16 cellular contexts compared by ENCODE assay signal in the genomic region with DNA sequence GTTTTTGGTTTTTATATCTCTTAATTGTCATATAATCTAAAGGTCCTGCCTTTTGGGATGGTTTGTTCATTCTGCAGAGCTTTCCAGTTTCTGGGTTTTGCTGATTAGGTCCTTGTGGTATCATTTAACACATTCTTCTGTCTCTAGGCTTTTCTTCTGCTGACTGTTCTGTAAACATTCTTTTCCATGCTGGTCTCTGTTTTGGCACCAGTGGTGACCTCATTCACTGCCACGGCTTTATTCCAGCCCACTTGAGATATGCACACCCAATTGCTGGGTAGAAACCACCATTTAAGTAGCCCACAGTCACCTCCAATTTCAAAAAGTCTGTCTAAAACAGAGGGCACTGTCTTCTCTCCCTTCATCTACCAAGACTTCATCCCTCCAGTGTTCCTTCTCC. TPM values are rescaled to one million over a fixed set of nuclear protein-coding genes. Genes with fewer than 3 reads are reported as not detected.
DNase-seq lines count a peak whose midpoint lies in the region; TF ChIP-seq lines count a peak whose summit lies in the region.
"Had no signal": no experiment of that assay in that cellular context is flagged by ENCODE, and none has a peak within 500 bp of the region (broad histone marks: within the 10 kb centered on the region; RNA-seq: fewer than 3 reads in every experiment).

No MANE protein-coding gene starts in this region.

- no peaks in the 10 kb centered on the region for H3K27me3 Mint-ChIP-seq in activated naive CD4-positive, alpha-beta T cell treated with anti-CD3 and anti-CD28 coated beads, Interleukin-2, amount 50 U/mL, for 24 hours
- no peaks in the 10 kb centered on the region for H3K27me3 Mint-ChIP-seq in dendritic cell treated with granulocyte-macrophage colony-stimulating factor and Interleukin-4, amounts not matched to agents 40 ng/mL and 50 ng/mL, for 4 days
- H3K27me3 Mint-ChIP-seq: stimulated activated naive B cell treated with anti-CD40 and anti-IgM and Interleukin-4, amounts not matched to agents 10 μg/mL and 1 μg/mL and 100 μg/mL, for 72 hours had no signal

- H2AFZ ChIP-seq in parathyroid adenoma (peak overlapping the region; percentile 13), neuronal stem cell (ENCODE audit: low read length) (no peak overlapping the region)

- H3K4me1 ChIP-seq in parathyroid adenoma (peaks cover 8% of the 10 kb centered on the region), neuronal stem cell (ENCODE audit: control insufficient read depth in 2 of 2, insufficient read depth in 1 of 2, low read depth in 1 of 2, low read length in 2 of 2) (peaks cover 0 to 1% of the 10 kb centered on the region in 2 donors)
- H3K4me1 ChIP-seq: BLaER1, colonic mucosa had no signal

- intact Hi-C loops in dendritic cell treated with granulocyte-macrophage colony-stimulating factor and Interleukin-4, amounts not matched to agents 40 ng/mL and 50 ng/mL, for 4 days (cut with micrococcal nuclease), result no loop called here

- no peak overlapping the region for H3K4me3 Mint-ChIP-seq in activated naive CD4-positive, alpha-beta T cell treated with anti-CD3 and anti-CD28 coated beads, Interleukin-2, amount 50 U/mL, for 24 hours
- H3K4me3 Mint-ChIP-seq in dendritic cell treated with granulocyte-macrophage colony-stimulating factor and Interleukin-4, amounts not matched to agents 40 ng/mL and 50 ng/mL, for 4 days, result no peak overlapping the region
- H3K4me3 Mint-ChIP-seq: stimulated activated naive B cell treated with anti-CD40 and anti-IgM and Interleukin-4, amounts not matched to agents 10 μg/mL and 1 μg/mL and 100 μg/mL, for 72 hours had no signal

- no peak for TF ChIP-seq CTCF in parathyroid adenoma (IDR thresholded peaks at IDR 0.05)

- H3K36me3 Mint-ChIP-seq in activated naive CD4-positive, alpha-beta T cell treated with anti-CD3 and anti-CD28 coated beads, Interleukin-2, amount 50 U/mL, for 24 hours, result peaks cover 20% of the 10 kb centered on the region
- peaks cover 10% of the 10 kb centered on the region for H3K36me3 Mint-ChIP-seq in dendritic cell treated with granulocyte-macrophage colony-stimulating factor and Interleukin-4, amounts not matched to agents 40 ng/mL and 50 ng/mL, for 4 days (ENCODE audit: low read depth)

- H2BK5ac ChIP-seq in neuronal stem cell (ENCODE audit: low read length), result no peak overlapping the region

- no peaks in the 10 kb centered on the region for H3K79me1 ChIP-seq in neuronal stem cell (ENCODE audit: low read depth, low read length)

- no peak overlapping the region for H3K18ac ChIP-seq in neuronal stem cell (ENCODE audit: low read length)

- H3K4me2 ChIP-seq in parathyroid adenoma (ENCODE audit: low read length) (no peak overlapping the region), neuronal stem cell (ENCODE audit: insufficient read depth, low read length, poor library complexity, severe bottlenecking) (no peak overlapping the region)
- H3K4me2 ChIP-seq: BLaER1 had no signal

- H3K36me3 ChIP-seq in parathyroid adenoma (ENCODE audit: control insufficient read depth, insufficient read depth, low read length) (no peaks in the 10 kb centered on the region), neuronal stem cell (replicated peaks in 1 of 2; ENCODE audit: control insufficient read depth in 2 of 2, insufficient read depth in 2 of 2, low read length in 2 of 2) (peaks cover 7 to 16% of the 10 kb centered on the region in 2 donors)
- H3K36me3 ChIP-seq: colonic mucosa had no signal

- no peaks in the 10 kb centered on the region for H3K9me3 Mint-ChIP-seq in activated naive CD4-positive, alpha-beta T cell treated with anti-CD3 and anti-CD28 coated beads, Interleukin-2, amount 50 U/mL, for 24 hours
- peaks cover 17% of the 10 kb centered on the region for H3K9me3 Mint-ChIP-seq in dendritic cell treated with granulocyte-macrophage colony-stimulating factor and Interleukin-4, amounts not matched to agents 40 ng/mL and 50 ng/mL, for 4 days

- H3K9ac ChIP-seq in parathyroid adenoma (no peak overlapping the region), neuronal stem cell (ENCODE audit: low read depth, low read length, poor library complexity) (no peak overlapping the region)
- H3K9ac ChIP-seq: BLaER1 had no signal

- no peak overlapping the region for H2BK12ac ChIP-seq in neuronal stem cell (ENCODE audit: low read length)

- no peak overlapping the region for H4K91ac ChIP-seq in neuronal stem cell (ENCODE audit: low read depth, low read length, poor library complexity)

- H3K4me3 ChIP-seq in parathyroid adenoma (ENCODE audit: low read depth, low read length), result no peak overlapping the region
- no peak overlapping the region for H3K4me3 ChIP-seq in neuronal stem cell (ENCODE audit: low read length in 2 of 2)
- H3K4me3 ChIP-seq: BLaER1, colonic mucosa had no signal

- H3K14ac ChIP-seq in neuronal stem cell (ENCODE audit: low read length), result no peak overlapping the region

- H3K27me3 ChIP-seq in parathyroid adenoma (ENCODE audit: control insufficient read depth, insufficient read depth, low read length) (no peaks in the 10 kb centered on the region), neuronal stem cell (ENCODE audit: control insufficient read depth in 3 of 3, insufficient read depth in 3 of 3, low read depth in 1 of 3, low read length in 3 of 3) (no peaks in the 10 kb centered on the region)
- H3K27me3 ChIP-seq: BLaER1, colonic mucosa had no signal

- H2BK15ac ChIP-seq in neuronal stem cell (ENCODE audit: low read length), result no peak overlapping the region

- H3K9me3 ChIP-seq in parathyroid adenoma (ENCODE audit: control insufficient read depth, low read length), result no peaks in the 10 kb centered on the region
- peaks cover 0 to 3% of the 10 kb centered on the region in 2 donors for H3K9me3 ChIP-seq in neuronal stem cell (replicated peaks in 1 of 2; ENCODE audit: control insufficient read depth in 2 of 2, insufficient read depth in 1 of 2, low read depth in 1 of 2, low read length in 2 of 2)
- H3K9me3 ChIP-seq: BLaER1, colonic mucosa had no signal

- H3K27ac ChIP-seq in parathyroid adenoma (no peak overlapping the region), neuronal stem cell (replicated peaks; ENCODE audit: low read length) (no peak overlapping the region)
- H3K27ac ChIP-seq: BLaER1, colonic mucosa had no signal

- no peak overlapping the region for H3K23ac ChIP-seq in neuronal stem cell (ENCODE audit: low read depth, low read length, poor library complexity)

- WGBS in neuronal stem cell (ENCODE audit: extremely low coverage in 2 of 2, insufficient read length in 2 of 2, insufficient replicate concordance in 1 of 2), 2 donors, result no CpG with 5 or more reads among the region's 1 CpG

- H3K79me2 ChIP-seq in parathyroid adenoma, result no peaks in the 10 kb centered on the region

- no peak overlapping the region for H2BK120ac ChIP-seq in neuronal stem cell (ENCODE audit: low read depth, low read length)

- peaks cover 34% of the 10 kb centered on the region for H3K4me1 Mint-ChIP-seq in activated naive CD4-positive, alpha-beta T cell treated with anti-CD3 and anti-CD28 coated beads, Interleukin-2, amount 50 U/mL, for 24 hours
- peaks cover 25% of the 10 kb centered on the region for H3K4me1 Mint-ChIP-seq in dendritic cell treated with granulocyte-macrophage colony-stimulating factor and Interleukin-4, amounts not matched to agents 40 ng/mL and 50 ng/mL, for 4 days (ENCODE audit: low read depth)

- peak overlapping the region; percentile 8 for H3K27ac Mint-ChIP-seq in activated naive CD4-positive, alpha-beta T cell treated with anti-CD3 and anti-CD28 coated beads, Interleukin-2, amount 50 U/mL, for 24 hours
- peak overlapping the region; percentile 25 for H3K27ac Mint-ChIP-seq in dendritic cell treated with granulocyte-macrophage colony-stimulating factor and Interleukin-4, amounts not matched to agents 40 ng/mL and 50 ng/mL, for 4 days
- H3K27ac Mint-ChIP-seq: stimulated activated naive B cell treated with anti-CD40 and anti-IgM and Interleukin-4, amounts not matched to agents 10 μg/mL and 1 μg/mL and 100 μg/mL, for 72 hours had no signal

- no peak overlapping the region for H4K8ac ChIP-seq in neuronal stem cell (ENCODE audit: low read depth, low read length)

- no peak overlapping the region for H2AK5ac ChIP-seq in neuronal stem cell (ENCODE audit: low read depth, low read length)

- no peak for DNase-seq in activated naive CD4-positive, alpha-beta T cell (lab: John Stamatoyannopoulos, UW)
- DNase-seq in NCI-H226 (peak; percentile 55), neuronal stem cell (ENCODE audit: low spot score) (no peak), GDM1 (lab: John Stamatoyannopoulos, UW) (no peak)
- no peak for DNase-seq in effector CD8-positive, alpha-beta T cell (lab: John Stamatoyannopoulos, UW)
- DNase-seq: colonic mucosa; islet precursor cell; NCI-H1048; NCI-H510A; stimulated activated CD4-positive, alpha-beta T cell treated with anti-CD3 and anti-CD28 coated beads, Interleukin-4, amount 100 ng/mL, for 1 hour; stimulated activated naive B cell treated with anti-CD40 and anti-IgM and Interleukin-4, amounts not matched to agents 10 μg/mL and 1 μg/mL and 100 μg/mL, for 72 hours; T-helper 9 cell had no signal

- H3K4ac ChIP-seq in neuronal stem cell (ENCODE audit: low read length), result no peak overlapping the region

RNA-seq across cellular contexts. Expression of a gene that starts 31.1 kb away (rescaled TPM):
- 11.9 TPM for polyA plus RNA-seq in neuronal stem cell (2013, experiment 1 of 2)
- 11.7 TPM for polyA plus RNA-seq in neuronal stem cell (2013, experiment 2 of 2)
